Comparison of ENCODE assay signal across 13 cellular contexts in genomic region chr15:85453144-85453872, GRCh38.
DNase-seq lines count a peak whose midpoint lies in the region; ATAC-seq and TF ChIP-seq lines count a peak whose summit lies in the region.
"Had no signal": no experiment of that assay in that cellular context is flagged by ENCODE, and none has a peak within 500 bp of the region (broad histone marks: within the 10 kb centered on the region; RNA-seq: fewer than 3 reads in every experiment).

No MANE protein-coding gene starts in this region.

- DNase-seq in OCI-LY7 (ENCODE audit: low spot score) (no peak), endodermal cell (no peak), naive B cell (no peak), hippocampal formation (lab: John Stamatoyannopoulos, UW) (no peak), activated gamma-delta T cell treated with Interleukin-2 at 50 U/mL for 16 hours (no peak), A673 (ENCODE audit: low spot score) (no peak)
- DNase-seq: Kasumi-1; NCI-H187; NCI-H69; stimulated activated CD4-positive, alpha-beta T cell treated with anti-CD3 and anti-CD28 coated beads, Interleukin-2, amount 100 ng/mL, for 48 hours had no signal

- no peak overlapping the region for H3K9ac ChIP-seq in endodermal cell (ENCODE audit: extremely low read depth, low read length, poor library complexity, severe bottlenecking)
- H3K9ac ChIP-seq: BLaER1 treated with 17β-estradiol and CSF1 and Interleukin-3, amounts not matched to agents 10 nM and 100 nM had no signal

- no peaks in the 10 kb centered on the region for H3K9me2 ChIP-seq in OCI-LY7 (ENCODE audit: insufficient read depth, low read length)

- POLR2A ChIA-PET in OCI-LY7 (lab: Charles Lee), result interaction anchor here (0.8 to 3.5 kb wide), 5 partner anchors 13 to 125 kb away, joined by 3 to 20 read pairs (median 4); no protein-coding TSS in a partner anchor
- POLR2A ChIA-PET in A673 (lab: Charles Lee; ENCODE audit: low non-redundant PET), result no interaction called here

- WGBS in endodermal cell (ENCODE audit: insufficient coverage in 1 of 2, insufficient read length in 1 of 2), 2 experiments, result 89 to 94% methylated on average over 4 to 5 of the region's 5 CpGs

- intact Hi-C loops in OCI-LY7 (cut with micrococcal nuclease; ENCODE audit: unreplicated experiment) (loop anchor here (2.0 kb wide), 1 partner anchor 73 kb away; the partner anchor contains the start of gene AKAP13), A673 (cut with micrococcal nuclease; ENCODE audit: unreplicated experiment) (no loop called here)

- peaks cover 25% of the 10 kb centered on the region for H3K9me3 Mint-ChIP-seq in endodermal cell
- peaks cover 11 to 32% (median 19%) of the 10 kb centered on the region in 7 donors for H3K9me3 Mint-ChIP-seq in naive B cell

- H3K4me3 ChIP-seq in GM12875 (ENCODE audit: low read depth, low read length) (no peak overlapping the region), OCI-LY7 (ENCODE audit: low read depth, low read length, poor library complexity, severe bottlenecking) (no peak overlapping the region), endodermal cell (ENCODE audit: low read length) (no peak overlapping the region), A673 (ENCODE audit: low read depth, low read length, poor library complexity, severe bottlenecking) (no peak overlapping the region)
- H3K4me3 ChIP-seq: BLaER1 treated with 17β-estradiol and CSF1 and Interleukin-3, amounts not matched to agents 10 nM and 100 nM had no signal

- H3K36me3 ChIP-seq in OCI-LY7 (ENCODE audit: insufficient read depth, low read length) (peaks cover 25% of the 10 kb centered on the region), endodermal cell (ENCODE audit: control insufficient read depth, insufficient read depth, low read length) (peaks cover 12% of the 10 kb centered on the region), A673 (ENCODE audit: insufficient read depth, low read length, poor library complexity, severe bottlenecking) (peaks cover 3% of the 10 kb centered on the region)

- peak overlapping the region; percentile 37 for H3K4me2 ChIP-seq in OCI-LY7 (ENCODE audit: low read length)
- H3K4me2 ChIP-seq: BLaER1 treated with 17β-estradiol and CSF1 and Interleukin-3, amounts not matched to agents 10 nM and 100 nM had no signal

- no peak for ATAC-seq in naive B cell (ENCODE audit: low read depth in 2 of 2)

- H3K27me3 ChIP-seq in endodermal cell (ENCODE audit: control insufficient read depth, insufficient read depth, low read length, poor library complexity, severe bottlenecking), result no peaks in the 10 kb centered on the region
- no peaks in the 10 kb centered on the region for H3K27me3 ChIP-seq in A673 (replicated peaks; ENCODE audit: insufficient read depth, low read depth, low read length, poor library complexity)
- H3K27me3 ChIP-seq: BLaER1 treated with 17β-estradiol and CSF1 and Interleukin-3, amounts not matched to agents 10 nM and 100 nM had no signal

- H3K27ac ChIP-seq in OCI-LY7 (ENCODE audit: low read depth, low read length, poor library complexity, severe bottlenecking) (peak overlapping the region; percentile 23), endodermal cell (ENCODE audit: low read depth, low read length) (no peak overlapping the region), A673 (ENCODE audit: low read depth, low read length, poor library complexity, severe bottlenecking) (no peak overlapping the region)
- H3K27ac ChIP-seq: epithelial cell of prostate had no signal

- H3K27me3 Mint-ChIP-seq in endodermal cell (ENCODE audit: insufficient read depth) (no peaks in the 10 kb centered on the region), naive B cell (no peaks in the 10 kb centered on the region)

- peaks cover 12% of the 10 kb centered on the region; the same call in 1 of the 2 replicates for H4K20me1 ChIP-seq in OCI-LY7 (ENCODE audit: insufficient read depth, low read length)

- CTCF ChIA-PET in OCI-LY7 (lab: Charles Lee; ENCODE audit: unreplicated experiment), result interaction anchor here (0.8 to 0.9 kb wide), 2 partner anchors 10 to 19 kb away, joined by 4 read pairs; no protein-coding TSS in a partner anchor
- CTCF ChIA-PET in A673 (lab: Charles Lee), result interaction anchor here (0.9 kb wide), 1 partner anchor 156 kb away, joined by 3 read pairs; no protein-coding TSS in a partner anchor

- peaks cover 33% of the 10 kb centered on the region for H3K36me3 Mint-ChIP-seq in endodermal cell (ENCODE audit: low read depth)
- H3K36me3 Mint-ChIP-seq in naive B cell, result peaks cover 10 to 22% of the 10 kb centered on the region in 2 donors

- H3K4me1 ChIP-seq in OCI-LY7 (ENCODE audit: insufficient read depth, low read length, poor library complexity, severe bottlenecking) (peaks cover 73% of the 10 kb centered on the region), endodermal cell (ENCODE audit: control insufficient read depth, insufficient read depth, low read length) (peaks cover 21% of the 10 kb centered on the region), A673 (ENCODE audit: insufficient read depth, low read length, poor library complexity, severe bottlenecking) (peaks cover 7% of the 10 kb centered on the region)

- TF ChIP-seq CTCF in GM12875 (IDR thresholded peaks at IDR 0.05; ENCODE audit: borderline replicate concordance, insufficient read depth, low read depth, low read length) (0 out of 2 replicates have a peak, but pooled peaks have one; percentile 8), OCI-LY7 (conservative IDR thresholded peaks at IDR 0.05; ENCODE audit: low read length) (peak; percentile 16), endodermal cell (conservative IDR thresholded peaks at IDR 0.05) (peak; percentile 39), A673 (conservative IDR thresholded peaks at IDR 0.05; ENCODE audit: low read depth, low read length) (no peak)

- BruUV-seq in OCI-LY7 (replicated peaks; lab: Mats Ljungman, UMichigan) (no TSS peak), A673 (replicated peaks; lab: Mats Ljungman, UMichigan) (no TSS peak)

- H3K9me3 ChIP-seq in OCI-LY7 (ENCODE audit: low read length) (peaks cover 17% of the 10 kb centered on the region), endodermal cell (ENCODE audit: control insufficient read depth, low read length) (peaks cover 30% of the 10 kb centered on the region), A673 (ENCODE audit: low read depth, low read length, poor library complexity, severe bottlenecking) (peaks cover 11% of the 10 kb centered on the region)

- no peak overlapping the region for H3K4me3 Mint-ChIP-seq in endodermal cell
- peak overlapping the region in 6 of 8 donors; percentile 39 to 74 (median 68) for H3K4me3 Mint-ChIP-seq in naive B cell

- H3K4me1 Mint-ChIP-seq in endodermal cell, result peaks cover 52% of the 10 kb centered on the region
- peaks cover 68 to 96% (median 91%) of the 10 kb centered on the region in 3 donors for H3K4me1 Mint-ChIP-seq in naive B cell

- H3K79me2 ChIP-seq in OCI-LY7 (ENCODE audit: insufficient read depth, low read depth, low read length), result peaks cover 100% of the 10 kb centered on the region

- H2AFZ ChIP-seq in OCI-LY7 (ENCODE audit: low read length), result no peak overlapping the region

- H3K27ac Mint-ChIP-seq in endodermal cell (peak overlapping the region; percentile 64), naive B cell (peak overlapping the region in 5 of 6 donors; percentile 28 to 91 (median 79))
